14 cellular contexts compared by ENCODE assay signal in the genomic region with DNA sequence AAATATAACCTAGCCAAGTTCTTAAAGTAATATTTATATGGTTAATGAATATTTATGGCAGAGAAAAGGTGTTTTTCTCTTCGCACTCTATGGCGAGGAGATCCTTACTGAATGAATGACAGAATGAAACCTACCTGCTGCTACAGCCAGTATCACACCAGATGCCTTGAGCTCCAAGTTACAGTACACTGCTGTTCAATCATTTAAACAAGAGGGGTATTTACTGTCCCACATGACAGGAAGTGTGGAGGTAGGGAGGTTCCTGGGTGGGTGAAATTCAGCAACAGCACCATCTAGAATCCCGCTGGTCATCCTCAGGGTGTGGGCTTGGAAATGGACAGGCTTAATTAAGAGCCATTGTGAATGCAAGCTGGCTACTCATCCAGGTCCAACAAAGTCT. TPM values are rescaled to one million over a fixed set of nuclear protein-coding genes. Genes with fewer than 3 reads are reported as not detected.
DNase-seq lines count a peak whose midpoint lies in the region; ATAC-seq, FAIRE-seq and TF ChIP-seq lines count a peak whose summit lies in the region.
"Had no signal": no experiment of that assay in that cellular context is flagged by ENCODE, and none has a peak within 500 bp of the region (broad histone marks: within the 10 kb centered on the region; RNA-seq: fewer than 3 reads in every experiment).

No MANE protein-coding gene starts in this region.

- H3K4me1 Mint-ChIP-seq in stimulated activated effector memory CD8-positive, alpha-beta T cell treated with anti-CD3 and anti-CD28 coated beads, Interleukin-12 subunit alpha, Interleukin-12 subunit beta, amount 100 ng/mL, for 72 hours: peaks cover 49% of the 10 kb centered on the region

- H3K27me3 ChIP-seq in foreskin keratinocyte (no peaks in the 10 kb centered on the region), SJCRH30 (no peaks in the 10 kb centered on the region)

- peak; percentile 78 for FAIRE-seq in GM12891 (lab: Jason Lieb, UNC)
- FAIRE-seq: keratinocyte had no signal

- DNase-seq in GM12891 (ENCODE audit: insufficient read length, low spot score): no peak
- peak; percentile 98 for DNase-seq in SK-MEL-5 (ENCODE audit: low read depth, low spot score)
- DNase-seq in foreskin keratinocyte: no peak
- DNase-seq in stimulated activated effector memory CD8-positive, alpha-beta T cell treated with anti-CD3 and anti-CD28 coated beads, Interleukin-12 subunit alpha, Interleukin-12 subunit beta, amount 100 ng/mL, for 72 hours (ENCODE audit: low spot score in 2 of 2): no peak
- DNase-seq in dedifferentiated amniotic fluid mesenchymal stem cell (ENCODE audit: extremely low spot score): no peak
- no peak for DNase-seq in GM19240 (ENCODE audit: insufficient read length, low spot score)
- DNase-seq in SJCRH30: no peak
- DNase-seq: NCI-H2171 had no signal

- TF ChIP-seq CTCF in foreskin keratinocyte (conservative IDR thresholded peaks at IDR 0.05): no peak

- no peaks in the 10 kb centered on the region for H3K36me3 ChIP-seq in SJCRH30

- H3K27ac ChIP-seq in foreskin keratinocyte: peak overlapping the region; percentile 35
- no peak overlapping the region for H3K27ac ChIP-seq in SJCRH30
- H3K27ac ChIP-seq: C4-2B had no signal

- H3K9me3 Mint-ChIP-seq in stimulated activated effector memory CD8-positive, alpha-beta T cell treated with anti-CD3 and anti-CD28 coated beads, Interleukin-12 subunit alpha, Interleukin-12 subunit beta, amount 100 ng/mL, for 72 hours: no peaks in the 10 kb centered on the region
- H3K9me3 Mint-ChIP-seq: activated naive CD4-positive, alpha-beta T cell treated with anti-CD3 and anti-CD28 coated beads for 36 hours; dendritic cell treated with granulocyte-macrophage colony-stimulating factor and Interleukin-4, amounts not matched to agents 40 ng/mL and 50 ng/mL, for 4 days; T-helper 2 cell treated with Interferon-gamma antibody and Interleukin-4, amounts not matched to agents 5 μg/mL and 100 μg/mL, for 36 hours had no signal

- TF ChIP-seq POLR2A in GM12891 (IDR thresholded peaks at IDR 0.05; ENCODE audit: low read depth, low read length): peak; percentile 87

- peak overlapping the region; percentile 35 for H3K27ac Mint-ChIP-seq in stimulated activated effector memory CD8-positive, alpha-beta T cell treated with anti-CD3 and anti-CD28 coated beads, Interleukin-12 subunit alpha, Interleukin-12 subunit beta, amount 100 ng/mL, for 72 hours
- H3K27ac Mint-ChIP-seq: activated naive CD4-positive, alpha-beta T cell treated with anti-CD3 and anti-CD28 coated beads for 36 hours; T-helper 2 cell treated with Interferon-gamma antibody and Interleukin-4, amounts not matched to agents 5 μg/mL and 100 μg/mL, for 36 hours had no signal

- H3K4me1 ChIP-seq in foreskin keratinocyte (peaks cover 11% of the 10 kb centered on the region), SJCRH30 (peaks cover 11% of the 10 kb centered on the region)

- ATAC-seq in foreskin keratinocyte (no peak), GM18868 (IDR thresholded peaks at IDR 0.05; ENCODE audit: unreplicated experiment) (no peak)
- no peak for ATAC-seq in stimulated activated effector memory CD8-positive, alpha-beta T cell treated with anti-CD3 and anti-CD28 coated beads, Interleukin-12 subunit alpha, Interleukin-12 subunit beta, amount 100 ng/mL, for 72 hours

- H3K9me3 ChIP-seq in SJCRH30 (replicated peaks): no peaks in the 10 kb centered on the region

- in situ Hi-C loops in SK-MEL-5 (cut with HindIII; ENCODE audit: low pct_unique_long_range_greater_than_20kb, low sequenced_read_pairs): no loop called here

- no peaks in the 10 kb centered on the region for H3K36me3 Mint-ChIP-seq in stimulated activated effector memory CD8-positive, alpha-beta T cell treated with anti-CD3 and anti-CD28 coated beads, Interleukin-12 subunit alpha, Interleukin-12 subunit beta, amount 100 ng/mL, for 72 hours

- H3K4me3 Mint-ChIP-seq in stimulated activated effector memory CD8-positive, alpha-beta T cell treated with anti-CD3 and anti-CD28 coated beads, Interleukin-12 subunit alpha, Interleukin-12 subunit beta, amount 100 ng/mL, for 72 hours: no peak overlapping the region
- H3K4me3 Mint-ChIP-seq: activated naive CD4-positive, alpha-beta T cell treated with anti-CD3 and anti-CD28 coated beads for 36 hours; T-helper 2 cell treated with Interferon-gamma antibody and Interleukin-4, amounts not matched to agents 5 μg/mL and 100 μg/mL, for 36 hours had no signal

- no peak overlapping the region for H3K4me3 ChIP-seq in SJCRH30

TF ChIP-seq in GM12891, 5 proteins besides CTCF, POLR2A, EP300 and RAD21:
- TF ChIP-seq TAF1 (IDR thresholded peaks at IDR 0.05; ENCODE audit: low read depth, low read length) (peak; percentile 84), SPI1 (IDR thresholded peaks at IDR 0.05; ENCODE audit: low read depth, low read length) (no peak), POLR2AphosphoS5 (IDR thresholded peaks at IDR 0.05; ENCODE audit: low read depth, low read length) (peak; percentile 76; the same call in 1 of the 2 replicates)

RNA-seq across cellular contexts. Expression of a gene that starts 14.8 kb away (rescaled TPM):
- polyA plus RNA-seq in GM12891 (2012; ENCODE audit: low read depth, missing spikeins): 26.3 TPM
- 70.3 and 75.0 TPM in 2 replicates for total RNA-seq in SK-MEL-5 (2014; rRNA removed; shearing (Covaris generic))
- 136 and 172 TPM in 2 replicates for polyA plus RNA-seq in SK-MEL-5 (2015; cell fraction: cytosol; rRNA removed)
- 255 and 306 TPM in 2 replicates for polyA plus RNA-seq in SK-MEL-5 (2015; cell fraction: nucleus; rRNA removed)
- total RNA-seq in foreskin keratinocyte: 35.7 and 38.0 TPM in 2 replicates
- 16.2 and 19.7 TPM in 2 replicates for polyA plus RNA-seq in foreskin keratinocyte
- total RNA-seq in SJCRH30 (2014; rRNA removed; shearing (Covaris generic)): 17.2 and 19.2 TPM in 2 replicates
